ENCODE assay signal across 1 cellular context in genomic region chr9:92713528-92713927, GRCh38.
TF ChIP-seq lines count a peak whose summit lies in the region.

No MANE protein-coding gene starts in this region.

TF ChIP-seq in HEK293T, 16 proteins besides CTCF, POLR2A, EP300 and RAD21 (continued from another document):
- TF ChIP-seq LEF1 (IDR thresholded peaks at IDR 0.05; ENCODE audit: borderline replicate concordance) (no peak), PKNOX1 (IDR thresholded peaks at IDR 0.05) (no peak)
TF ChIP-seq in HEK293T: peak in this region for 0.
